Comparison of ENCODE assay signal across 1 cellular context in genomic region chr5:132556511-132557424, GRCh38.
TF ChIP-seq lines count a peak whose summit lies in the region.

TSS of gene RAD50 (plus strand) at chr5:132556977. CDS start at chr5:132557325, 348 bp downstream.

TF ChIP-seq in A549, 52 proteins besides CTCF, POLR2A, EP300 and RAD21 (continued from another document):
- TF ChIP-seq RARB (CRISPR knock-in tag; IDR thresholded peaks at IDR 0.05) (0 out of 2 replicates have a peak, but pooled peaks have one; percentile 20), REST (IDR thresholded peaks at IDR 0.05) (no peak), SMC3 (IDR thresholded peaks at IDR 0.05) (no peak), HEYL (CRISPR knock-in tag; IDR thresholded peaks at IDR 0.05) (no peak), TFCP2L1 (CRISPR knock-in tag; IDR thresholded peaks at IDR 0.05) (peak; percentile 66; the same call in 1 of the 2 replicates), JUN (IDR thresholded peaks at IDR 0.05) (peak; percentile 77 to 96), RCOR1 (IDR thresholded peaks at IDR 0.05; ENCODE audit: low read depth, low read length) (no peak), PBX3 (IDR thresholded peaks at IDR 0.05) (no peak), BHLHE40 (IDR thresholded peaks at IDR 0.05; ENCODE audit: low read depth, low read length) (peak; percentile 85), ZSCAN20 (CRISPR knock-in tag; IDR thresholded peaks at IDR 0.05) (no peak), CBX2 (IDR thresholded peaks at IDR 0.05; ENCODE audit: borderline replicate concordance, low read depth) (no peak)
